ENCODE assay signal across 2 cellular contexts in genomic region chr10:46543379-46544014, GRCh38.
TF ChIP-seq lines count a peak whose summit lies in the region.

No MANE protein-coding gene starts in this region.

TF ChIP-seq in SK-N-SH, 30 proteins besides CTCF, POLR2A, EP300 and RAD21 (continued from another document):
- TF ChIP-seq, protein P1, sequence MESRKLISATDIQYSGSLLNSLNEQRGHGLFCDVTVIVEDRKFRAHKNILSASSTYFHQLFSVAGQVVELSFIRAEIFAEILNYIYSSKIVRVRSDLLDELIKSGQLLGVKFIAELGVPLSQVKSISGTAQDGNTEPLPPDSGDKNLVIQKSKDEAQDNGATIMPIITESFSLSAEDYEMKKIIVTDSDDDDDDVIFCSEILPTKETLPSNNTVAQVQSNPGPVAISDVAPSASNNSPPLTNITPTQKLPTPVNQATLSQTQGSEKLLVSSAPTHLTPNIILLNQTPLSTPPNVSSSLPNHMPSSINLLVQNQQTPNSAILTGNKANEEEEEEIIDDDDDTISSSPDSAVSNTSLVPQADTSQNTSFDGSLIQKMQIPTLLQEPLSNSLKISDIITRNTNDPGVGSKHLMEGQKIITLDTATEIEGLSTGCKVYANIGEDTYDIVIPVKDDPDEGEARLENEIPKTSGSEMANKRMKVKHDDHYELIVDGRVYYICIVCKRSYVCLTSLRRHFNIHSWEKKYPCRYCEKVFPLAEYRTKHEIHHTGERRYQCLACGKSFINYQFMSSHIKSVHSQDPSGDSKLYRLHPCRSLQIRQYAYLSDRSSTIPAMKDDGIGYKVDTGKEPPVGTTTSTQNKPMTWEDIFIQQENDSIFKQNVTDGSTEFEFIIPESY (IDR thresholded peaks at IDR 0.05; ENCODE audit: borderline replicate concordance, low read depth), result no peak
- TF ChIP-seq GABPA (IDR thresholded peaks at IDR 0.05; ENCODE audit: low read depth) (no peak), MXI1 (IDR thresholded peaks at IDR 0.05; ENCODE audit: low read depth, low read length) (no peak)

TF ChIP-seq in SK-N-SH treated with all-trans-retinoic acid at 6 μM for 48 hours, 23 proteins besides CTCF, POLR2A, EP300 and RAD21 (continued from another document):
- no peak for TF ChIP-seq TSHZ2 (CRISPR knock-in tag; IDR thresholded peaks at IDR 0.05)
- TF ChIP-seq POU6F1 (CRISPR knock-in tag; IDR thresholded peaks at IDR 0.05; ENCODE audit: borderline replicate concordance, low read depth), result no peak
- no peak for TF ChIP-seq ARNTL (CRISPR knock-in tag; IDR thresholded peaks at IDR 0.05; ENCODE audit: borderline replicate concordance, low read depth)
- no peak for TF ChIP-seq TOX (CRISPR knock-in tag; IDR thresholded peaks at IDR 0.05; ENCODE audit: borderline replicate concordance)
- TF ChIP-seq GLIS3 (CRISPR knock-in tag; IDR thresholded peaks at IDR 0.05), result no peak
- no peak for TF ChIP-seq PATZ1 (CRISPR knock-in tag; IDR thresholded peaks at IDR 0.05; ENCODE audit: borderline replicate concordance)
